8 cellular contexts compared by ENCODE assay signal in the genomic region with DNA sequence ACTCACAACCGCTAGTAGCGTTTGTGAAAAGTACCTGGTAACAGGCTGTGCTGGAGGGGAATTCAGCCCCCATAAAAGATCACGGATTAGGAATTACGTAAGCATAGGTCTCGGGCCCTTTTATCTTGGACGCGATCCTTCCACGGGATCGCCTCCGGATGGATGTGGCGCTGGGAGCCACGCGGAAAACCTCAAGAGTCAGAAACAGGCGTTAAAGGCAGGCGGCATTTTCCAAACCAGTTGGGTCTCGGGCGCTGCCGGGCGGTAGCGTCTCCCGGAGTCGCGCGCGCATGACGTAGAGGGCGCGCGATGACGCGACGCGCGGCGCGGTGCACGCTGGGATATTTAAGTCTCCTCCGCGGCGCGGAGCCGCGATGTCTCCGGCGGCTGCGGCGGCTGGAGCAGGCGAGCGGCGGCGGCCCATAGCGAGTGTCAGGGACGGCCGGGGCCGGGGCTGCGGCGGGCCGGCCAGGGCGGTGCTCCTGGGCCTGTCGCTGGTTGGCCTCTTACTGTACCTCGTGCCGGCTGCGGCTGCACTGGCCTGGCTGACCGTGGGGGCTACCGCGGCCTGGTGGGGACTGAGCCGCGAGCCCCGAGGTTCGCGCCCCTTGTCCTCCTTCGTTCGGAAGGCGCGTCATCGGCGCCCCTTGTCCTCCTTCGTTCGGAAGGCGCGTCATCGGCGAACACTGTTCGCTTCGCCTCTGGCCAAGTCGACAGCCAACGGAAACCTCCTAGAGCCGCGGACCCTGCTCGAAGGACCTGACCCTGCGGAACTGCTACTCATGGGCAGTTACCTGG. TPM values are rescaled to one million over a fixed set of nuclear protein-coding genes. Genes with fewer than 3 reads are reported as not detected.
DNase-seq lines count a peak whose midpoint lies in the region; TF ChIP-seq lines count a peak whose summit lies in the region.

A gene (plus strand): TSS at position 348 of the 798 bp plus-strand sequence. CDS start 27 bp downstream, at position 375.

- peak within 1 kb of the TSS; percentile 75 for H3K4me3 ChIP-seq in H7 (ENCODE audit: insufficient read depth, low read depth, low read length)
- peak within 1 kb of the TSS; percentile 87 for H3K4me3 ChIP-seq in Loucy (ENCODE audit: low read length, poor library complexity, severe bottlenecking)
- peak within 1 kb of the TSS; percentile 76 for H3K4me3 ChIP-seq in SJCRH30
- H3K4me3 ChIP-seq in neutrophil (ENCODE audit: low read depth in 1 of 2, low read length in 1 of 2): peak within 1 kb of the TSS; percentile 79 to 84

- no peak for TF ChIP-seq CTCF in Loucy (conservative IDR thresholded peaks at IDR 0.05; ENCODE audit: low read length)
- peak; percentile 48 for TF ChIP-seq CTCF in neutrophil (IDR thresholded peaks at IDR 0.05)
- TF ChIP-seq CTCF in subcutaneous adipose tissue (IDR thresholded peaks at IDR 0.05; ENCODE audit: low read depth): no peak

- peak within 1 kb of the TSS; percentile 88 for H3K27ac ChIP-seq in SJCRH30
- H3K27ac ChIP-seq in neutrophil: peak within 1 kb of the TSS; percentile 93

- H3K79me2 ChIP-seq in Loucy (ENCODE audit: insufficient read depth, low read length): peaks cover 52% of the 10 kb centered on the region

- H3K4me1 ChIP-seq in Loucy (ENCODE audit: insufficient read depth, low read length, poor library complexity, severe bottlenecking) (peaks cover 9% of the 10 kb centered on the region), SJCRH30 (peaks cover 8% of the 10 kb centered on the region; the same call in 1 of the 2 replicates), neutrophil (ENCODE audit: control insufficient read depth in 1 of 2, insufficient read depth in 1 of 2, low read depth in 1 of 2, low read length in 1 of 2) (peaks cover 17 to 18% of the 10 kb centered on the region in 2 experiments)

- H3K9me3 ChIP-seq in Loucy (ENCODE audit: insufficient read depth, low read depth, low read length): no peaks in the 10 kb centered on the region
- H3K9me3 ChIP-seq in SJCRH30 (replicated peaks): no peaks in the 10 kb centered on the region
- H3K9me3 ChIP-seq in neutrophil: no peaks in the 10 kb centered on the region

- H3K4me2 ChIP-seq in Loucy (ENCODE audit: low read depth, low read length, poor library complexity, severe bottlenecking): peak within 1 kb of the TSS; percentile 95

- H3K27me3 ChIP-seq in H7 (ENCODE audit: control insufficient read depth, insufficient read depth, low read length) (no peaks in the 10 kb centered on the region), Loucy (ENCODE audit: insufficient read depth, low read length, poor library complexity, severe bottlenecking) (no peaks in the 10 kb centered on the region), SJCRH30 (no peaks in the 10 kb centered on the region), neutrophil (no peaks in the 10 kb centered on the region)

- H4K20me1 ChIP-seq in Loucy (ENCODE audit: insufficient read depth, low read length, poor library complexity, severe bottlenecking): peaks cover 21% of the 10 kb centered on the region

- in situ Hi-C loops in G401 (cut with HindIII; ENCODE audit: low sequenced_read_pairs): no loop called here

- H3K9ac ChIP-seq in Loucy (ENCODE audit: low read depth, low read length, poor library complexity, severe bottlenecking): peak within 1 kb of the TSS; percentile 92

- H2AFZ ChIP-seq in Loucy (ENCODE audit: low read length): peak within 1 kb of the TSS; percentile 82

- H3K9me2 ChIP-seq in Loucy (replicated peaks; ENCODE audit: low read depth, low read length): no peaks in the 10 kb centered on the region

- H3K36me3 ChIP-seq in H7 (replicated peaks; ENCODE audit: control insufficient read depth, insufficient read depth, low read length): peaks cover 11% of the 10 kb centered on the region
- H3K36me3 ChIP-seq in Loucy (ENCODE audit: insufficient read depth, low read length): peaks cover 42% of the 10 kb centered on the region; the same call in 1 of the 2 replicates
- H3K36me3 ChIP-seq in SJCRH30: peaks cover 34% of the 10 kb centered on the region
- H3K36me3 ChIP-seq in neutrophil: peaks cover 38% of the 10 kb centered on the region

- DNase-seq in G401 (ENCODE audit: low spot score) (peak; percentile 78), H7 (peak; percentile 93), SJCRH30 (peak; percentile 81 to 90), foreskin melanocyte (peak; percentile 85)
- DNase-seq in activated gamma-delta T cell treated with anti-CD3 and anti-CD28 coated beads, Interleukin-2, amount 50 U/mL, for 16 hours (ENCODE audit: low read depth): peak; percentile 72

- no peaks in the 10 kb centered on the region for H3F3A ChIP-seq in Loucy (ENCODE audit: low read depth)

RNA-seq across cellular contexts. Expression of the gene that starts here (rescaled TPM):
- total RNA-seq in G401 (2014; rRNA removed; shearing (Covaris generic)): 3.2 and 4.4 TPM in 2 replicates
- 10.7 and 11.3 TPM in 2 replicates for total RNA-seq in H7 (2014; rRNA removed; shearing (Covaris generic))
- total RNA-seq in SJCRH30 (2014; rRNA removed; shearing (Covaris generic)): 19.0 and 19.3 TPM in 2 replicates
- 10 to 100 TPM; 11.5 to 28.1 (median 15.2) TPM for total RNA-seq in subcutaneous adipose tissue

Comparison
In these comparisons a context has a peak if more than half of its experiments do, and no peak if none do; other contexts are left out.
1. Peak in every context shown above with its lines: DNase-seq, H3K4me3 ChIP-seq and H3K27ac ChIP-seq.